27 cellular contexts compared by ENCODE assay signal in the genomic region with DNA sequence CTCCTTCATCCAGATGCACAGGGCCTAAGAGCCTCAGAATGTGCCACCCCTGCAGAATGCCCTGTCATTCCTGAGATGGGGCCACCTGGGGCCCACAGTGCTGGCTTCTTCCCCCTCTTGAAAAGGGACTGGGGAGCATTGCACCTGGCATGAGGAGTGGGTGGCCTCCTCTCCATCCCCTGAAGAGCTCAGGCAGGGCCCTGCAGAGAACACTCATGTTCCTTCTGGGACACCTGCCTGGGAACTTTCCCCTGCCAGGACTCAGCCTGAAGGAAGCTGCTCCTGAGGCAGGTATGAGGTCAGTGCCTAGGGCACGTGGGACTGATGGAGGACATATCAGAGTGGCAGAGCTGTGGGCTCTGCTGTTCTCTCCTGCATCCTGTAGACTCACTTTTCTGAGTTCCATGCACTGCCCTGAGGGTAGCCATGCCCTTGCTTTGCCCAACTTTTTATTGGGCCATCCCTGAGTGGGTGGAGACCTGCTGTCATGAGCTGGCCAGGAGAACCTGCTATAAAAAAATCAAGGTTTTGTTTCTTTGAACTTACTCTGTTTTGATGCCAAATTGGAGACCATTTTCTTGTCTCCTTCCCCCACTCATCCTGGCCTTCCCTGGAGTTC. TPM values are rescaled to one million over a fixed set of nuclear protein-coding genes. Genes with fewer than 3 reads are reported as not detected.
DNase-seq lines count a peak whose midpoint lies in the region; ATAC-seq and TF ChIP-seq lines count a peak whose summit lies in the region.
"Had no signal": no experiment of that assay in that cellular context is flagged by ENCODE, and none has a peak within 500 bp of the region (broad histone marks: within the 10 kb centered on the region; RNA-seq: fewer than 3 reads in every experiment).

No MANE protein-coding gene starts in this region.

- POLR2A ChIA-PET in HEK293 (lab: Yijun Ruan, JAX), result interaction anchor here (1.0 kb wide), 1 partner anchor 73 kb away, joined by 5 read pairs; no protein-coding TSS in a partner anchor

- no peaks in the 10 kb centered on the region for H4K20me1 ChIP-seq in neural cell (ENCODE audit: insufficient read depth)

- H2AFZ ChIP-seq in neural cell (ENCODE audit: low read depth, low read length), result no peak overlapping the region
- H2AFZ ChIP-seq: GM23248 had no signal

- H3K4me3 ChIP-seq in HEK293 (ENCODE audit: low read depth, low read length) (no peak overlapping the region), neural cell (ENCODE audit: low read length) (peak overlapping the region; percentile 47)
- H3K4me3 ChIP-seq: gastrocnemius medialis, GM23248, MG63, ovary, suprapubic skin had no signal

- no peak overlapping the region for H3K4me2 ChIP-seq in neural cell (ENCODE audit: low read length)

- no peaks in the 10 kb centered on the region; the same call in 1 of the 2 replicates for H3K4me1 ChIP-seq in HEK293 (ENCODE audit: control insufficient read depth, insufficient read depth, low read length)
- H3K4me1 ChIP-seq: gastrocnemius medialis, suprapubic skin had no signal

- no peaks in the 10 kb centered on the region for H3F3A ChIP-seq in neural cell (ENCODE audit: insufficient read depth, low read length, poor library complexity, severe bottlenecking)

- no peaks in the 10 kb centered on the region for H3K27me3 ChIP-seq in neural cell (ENCODE audit: insufficient read depth, low read depth, low read length)
- H3K27me3 ChIP-seq: gastrocnemius medialis, MG63, ovary, suprapubic skin had no signal

- H3K27ac ChIP-seq in HEK293 (ENCODE audit: extremely low read depth, low read depth, low read length) (no peak overlapping the region), neural cell (ENCODE audit: low read length) (peak overlapping the region; percentile 86)
- H3K27ac ChIP-seq: gastrocnemius medialis, GM23248, ovary, suprapubic skin had no signal

- TF ChIP-seq RAD21 in neural cell (conservative IDR thresholded peaks at IDR 0.05), result no peak

- TF ChIP-seq CTCF in HEK293 (tag by site-specific recombination; IDR thresholded peaks at IDR 0.05), result no peak
- TF ChIP-seq CTCF in brain (conservative IDR thresholded peaks at IDR 0.05), result no peak
- no peak for TF ChIP-seq CTCF in neural cell (IDR thresholded peaks at IDR 0.05; ENCODE audit: poor library complexity, severe bottlenecking)

- H3K9me2 ChIP-seq in neural cell (ENCODE audit: insufficient read depth, low read length), result no peaks in the 10 kb centered on the region

- H3K36me3 ChIP-seq in HEK293 (ENCODE audit: control insufficient read depth in 2 of 2, insufficient read depth in 1 of 2, low read length in 2 of 2) (peaks cover 4 to 87% of the 10 kb centered on the region in 2 experiments; a peak in 1 of 3 replicates), neural cell (ENCODE audit: insufficient read depth, low read length) (no peaks in the 10 kb centered on the region)
- H3K36me3 ChIP-seq: ovary had no signal

- peak; percentile 34 for DNase-seq in activated CD8-positive, alpha-beta memory T cell treated with anti-CD3 and anti-CD28 coated beads, Interleukin-2, amount 50 U/mL, for 48 hours
- no peak for DNase-seq in activated CD8-positive, alpha-beta memory T cell treated with anti-CD3 and anti-CD28 coated beads, Interleukin-2, amount 10 ng/mL, durations not matched to agents 7 days and 5 days
- no peak for DNase-seq in NCI-H1436 (lab: John Stamatoyannopoulos, UW)
- no peak for DNase-seq in cerebellar cortex (ENCODE audit: low spot score)
- DNase-seq: activated CD4-positive, alpha-beta memory T cell treated with anti-CD3 and anti-CD28 coated beads for 36 hours; activated gamma-delta T cell; AML-193; Calu3; CD4-positive, CD25-positive, alpha-beta regulatory T cell; cerebellar nuclear complex; DND-41; gastrocnemius medialis; GF-D8; MG63; NCI-H226; ovary; SHP77 treated with DMSO at 0.1 percent for 48 hours; small intestine; stimulated activated naive CD4-positive, alpha-beta T cell treated with Interleukin-2 at 50 U/mL for 16 hours had no signal

- H3K9me3 ChIP-seq in HEK293 (ENCODE audit: control insufficient read depth, insufficient read depth, low read depth, low read length) (no peaks in the 10 kb centered on the region), neural cell (ENCODE audit: low read length) (no peaks in the 10 kb centered on the region)
- H3K9me3 ChIP-seq: gastrocnemius medialis, MG63, ovary, suprapubic skin had no signal

- no peaks in the 10 kb centered on the region for H3K9me3 Mint-ChIP-seq in activated CD8-positive, alpha-beta memory T cell treated with anti-CD3 and anti-CD28 coated beads, Interleukin-2, amount 10 ng/mL, durations not matched to agents 7 days and 5 days (ENCODE audit: low read depth)
- H3K9me3 Mint-ChIP-seq in brain, result no peaks in the 10 kb centered on the region
- H3K9me3 Mint-ChIP-seq: activated CD4-positive, alpha-beta memory T cell treated with anti-CD3 and anti-CD28 coated beads for 36 hours; CD4-positive, CD25-positive, alpha-beta regulatory T cell; natural killer cell treated with Interleukin-12 subunit alpha and Interleukin-12 subunit beta and Interleukin-15 and Interleukin-18, amount 100 ng/mL, for 72 hours had no signal

- ATAC-seq in activated CD8-positive, alpha-beta memory T cell treated with anti-CD3 and anti-CD28 coated beads, Interleukin-2, amount 10 ng/mL, durations not matched to agents 7 days and 5 days, result no peak
- ATAC-seq: activated CD4-positive, CD25-positive, alpha-beta regulatory T cell treated with anti-CD3 and anti-CD28 coated beads, Interleukin-2, amount 50 U/mL, for 24 hours; gastrocnemius medialis; natural killer cell treated with Interleukin-12 subunit alpha and Interleukin-12 subunit beta and Interleukin-15 and Interleukin-18, amount 100 ng/mL, for 72 hours; Panc1 had no signal

- CTCF ChIA-PET in activated CD8-positive, alpha-beta memory T cell treated with anti-CD3 and anti-CD28 coated beads, Interleukin-2, amount 10 ng/mL, durations not matched to agents 7 days and 5 days (lab: Charles Lee), result interaction anchor here (1.3 to 1.5 kb wide), 3 partner anchors 86 to 462 kb away, joined by 3 to 5 read pairs (median 3); no protein-coding TSS in a partner anchor
- CTCF ChIA-PET in HEK293 (lab: Yijun Ruan, JAX), result interaction anchor here (0.6 to 4.3 kb wide), 6 partner anchors 86 to 212 kb away, joined by 3 to 18 read pairs (median 6); no protein-coding TSS in a partner anchor

- H3K9ac ChIP-seq in neural cell (ENCODE audit: low read length), result peak overlapping the region; percentile 62
- H3K9ac ChIP-seq: GM23248 had no signal

- TF ChIP-seq EP300 in neural cell (conservative IDR thresholded peaks at IDR 0.05; ENCODE audit: poor library complexity, severe bottlenecking), result no peak

- H3K4me3 Mint-ChIP-seq in activated CD8-positive, alpha-beta memory T cell treated with anti-CD3 and anti-CD28 coated beads, Interleukin-2, amount 10 ng/mL, durations not matched to agents 7 days and 5 days, result no peak overlapping the region
- no peak overlapping the region for H3K4me3 Mint-ChIP-seq in brain
- H3K4me3 Mint-ChIP-seq: activated CD4-positive, alpha-beta memory T cell treated with anti-CD3 and anti-CD28 coated beads for 36 hours; CD4-positive, CD25-positive, alpha-beta regulatory T cell; natural killer cell treated with Interleukin-12 subunit alpha and Interleukin-12 subunit beta and Interleukin-15 and Interleukin-18, amount 100 ng/mL, for 72 hours had no signal

- H3K4me1 Mint-ChIP-seq in activated CD8-positive, alpha-beta memory T cell treated with anti-CD3 and anti-CD28 coated beads, Interleukin-2, amount 10 ng/mL, durations not matched to agents 7 days and 5 days, result peaks cover 3% of the 10 kb centered on the region
- H3K4me1 Mint-ChIP-seq in brain, result peaks cover 54% of the 10 kb centered on the region

- H3K36me3 Mint-ChIP-seq in activated CD8-positive, alpha-beta memory T cell treated with anti-CD3 and anti-CD28 coated beads, Interleukin-2, amount 10 ng/mL, durations not matched to agents 7 days and 5 days, result peaks cover 21% of the 10 kb centered on the region
- peaks cover 41% of the 10 kb centered on the region for H3K36me3 Mint-ChIP-seq in brain

- no peaks in the 10 kb centered on the region for H3K79me2 ChIP-seq in neural cell (replicated peaks; ENCODE audit: insufficient read depth, low read length)

- no peaks in the 10 kb centered on the region for H3K27me3 Mint-ChIP-seq in activated CD8-positive, alpha-beta memory T cell treated with anti-CD3 and anti-CD28 coated beads, Interleukin-2, amount 10 ng/mL, durations not matched to agents 7 days and 5 days
- H3K27me3 Mint-ChIP-seq in brain, result no peaks in the 10 kb centered on the region
- H3K27me3 Mint-ChIP-seq: activated CD4-positive, alpha-beta memory T cell treated with anti-CD3 and anti-CD28 coated beads for 36 hours; CD4-positive, CD25-positive, alpha-beta regulatory T cell; natural killer cell treated with Interleukin-12 subunit alpha and Interleukin-12 subunit beta and Interleukin-15 and Interleukin-18, amount 100 ng/mL, for 72 hours had no signal

- no peak overlapping the region for H3K27ac Mint-ChIP-seq in activated CD8-positive, alpha-beta memory T cell treated with anti-CD3 and anti-CD28 coated beads, Interleukin-2, amount 10 ng/mL, durations not matched to agents 7 days and 5 days
- peak overlapping the region; percentile 66 to 97 (median 83) for H3K27ac Mint-ChIP-seq in brain
- H3K27ac Mint-ChIP-seq: activated CD4-positive, alpha-beta memory T cell treated with anti-CD3 and anti-CD28 coated beads for 36 hours; CD4-positive, CD25-positive, alpha-beta regulatory T cell; natural killer cell treated with Interleukin-12 subunit alpha and Interleukin-12 subunit beta and Interleukin-15 and Interleukin-18, amount 100 ng/mL, for 72 hours had no signal

TF ChIP-seq in HEK293, 187 proteins besides CTCF, POLR2A, EP300 and RAD21 (continues in another document):
- TF ChIP-seq ZBTB17 (tag by site-specific recombination; IDR thresholded peaks at IDR 0.05) (peak; percentile 43; the same call in 1 of the 2 replicates), SP2 (tag by site-specific recombination; IDR thresholded peaks at IDR 0.05) (no peak), ZNF623 (tag by site-specific recombination; IDR thresholded peaks at IDR 0.05) (no peak)

RNA-seq across cellular contexts. Expression of gene CCDC167, which starts 19.5 kb away (rescaled TPM):
- 10 to 100 TPM; 73.8 to 83.4 TPM for total RNA-seq in activated CD8-positive, alpha-beta memory T cell treated with anti-CD3 and anti-CD28 coated beads, Interleukin-2, amount 10 ng/mL, durations not matched to agents 7 days and 5 days
- polyA plus RNA-seq in brain (ENCODE audit: insufficient read depth, low read depth, low replicate concordance), result 233 TPM
- polyA plus RNA-seq in neural cell, result 207 and 220 TPM in 2 replicates
- 35.5 and 45.4 TPM in 2 replicates for polyA minus RNA-seq in neural cell

RNA-seq across cellular contexts. Expression of gene CMTR1, which starts 47.2 kb away (rescaled TPM):
- total RNA-seq in activated CD8-positive, alpha-beta memory T cell treated with anti-CD3 and anti-CD28 coated beads, Interleukin-2, amount 10 ng/mL, durations not matched to agents 7 days and 5 days, result 100 to 1,000 TPM in 1 of 2 experiments, 10 to 100 TPM in 1; 83.9 to 120 TPM
- polyA plus RNA-seq in brain (ENCODE audit: insufficient read depth, low read depth, low replicate concordance) (40.1 TPM), neural cell (64.1 and 65.0 TPM in 2 replicates)
- polyA minus RNA-seq in neural cell, result 52.1 and 58.6 TPM in 2 replicates
